ENCODE assay signal across 35 cellular contexts in the genomic region with DNA sequence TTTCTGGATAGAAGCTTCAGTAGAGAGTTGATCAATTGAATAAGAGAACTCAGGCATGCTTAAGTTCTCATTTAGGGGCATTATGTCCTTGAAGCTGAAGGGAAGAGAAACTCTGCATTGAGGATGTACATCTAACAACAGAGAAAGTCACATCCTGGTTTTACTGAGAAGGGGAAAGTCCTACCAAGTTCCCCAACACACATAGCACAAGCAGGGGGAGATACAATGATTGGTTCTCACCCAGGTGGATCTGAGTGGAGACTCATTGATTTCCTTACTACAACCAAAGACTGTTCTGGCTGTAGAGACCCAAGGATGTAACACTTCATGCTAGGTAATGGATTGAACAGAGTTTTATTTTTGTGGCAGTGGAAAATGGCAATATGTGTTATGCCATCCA. TPM values are rescaled to one million over a fixed set of nuclear protein-coding genes. Genes with fewer than 3 reads are reported as not detected.
"Had no signal": no experiment of that assay in that cellular context is flagged by ENCODE, and none has a peak within 500 bp of the region (broad histone marks: within the 10 kb centered on the region; RNA-seq: fewer than 3 reads in every experiment).

No MANE protein-coding gene starts in this region.

- H3K4me3 Mint-ChIP-seq: dendritic cell treated with granulocyte-macrophage colony-stimulating factor and Interleukin-4, amounts not matched to agents 40 ng/mL and 50 ng/mL, for 4 days; effector memory CD8-positive, alpha-beta T cell; endodermal cell; mesothelial cell of epicardium; naive B cell had no signal

- FAIRE-seq: endometrium, islet of Langerhans, keratinocyte had no signal

- ATAC-seq: effector memory CD8-positive, alpha-beta T cell; esophagus mucosa; gastrocnemius medialis; heart right ventricle; left cardiac atrium; left lung; left ventricle myocardium superior; lower lobe of right lung; mucosa of descending colon had no signal

- H3K4me3 ChIP-seq: colonic mucosa, esophagus squamous epithelium, gastrocnemius medialis, heart right ventricle, left lung, lower lobe of right lung, mucosa of descending colon had no signal

- H3K27ac ChIP-seq: colonic mucosa, epithelial cell of prostate, esophagus squamous epithelium, gastrocnemius medialis, heart right ventricle, left lung, lower lobe of right lung had no signal

- H3K36me3 ChIP-seq: colonic mucosa, esophagus squamous epithelium, gastrocnemius medialis, heart right ventricle, left lung, lower lobe of right lung had no signal

- H3K4me1 ChIP-seq: colonic mucosa, esophagus squamous epithelium, gastrocnemius medialis, heart right ventricle, left lung, lower lobe of right lung had no signal

- DNase-seq: colonic mucosa; cortex of kidney; effector CD8-positive, alpha-beta T cell; effector memory CD8-positive, alpha-beta T cell; endodermal cell; erythroblast; esophagus squamous epithelium; foreskin fibroblast; foreskin melanocyte; gastrocnemius medialis; glutamatergic neuron; head of caudate nucleus; heart right ventricle; hippocampal formation; left cardiac atrium; left lung; left ventricle myocardium superior; lower lobe of right lung; mesenchymal stem cell; mucosa of descending colon; naive B cell had no signal

- H3K36me3 Mint-ChIP-seq: mesothelial cell of epicardium, naive B cell had no signal

- H3K9me3 ChIP-seq: colonic mucosa, esophagus squamous epithelium, gastrocnemius medialis, lower lobe of right lung had no signal

- H3K27ac Mint-ChIP-seq: dendritic cell treated with granulocyte-macrophage colony-stimulating factor and Interleukin-4, amounts not matched to agents 40 ng/mL and 50 ng/mL, for 4 days; effector memory CD8-positive, alpha-beta T cell; endodermal cell; mesothelial cell of epicardium; naive B cell had no signal

- H3K27me3 ChIP-seq: colonic mucosa, esophagus squamous epithelium, gastrocnemius medialis, heart right ventricle, left lung had no signal

- H3K27me3 Mint-ChIP-seq: dendritic cell treated with granulocyte-macrophage colony-stimulating factor and Interleukin-4, amounts not matched to agents 40 ng/mL and 50 ng/mL, for 4 days; effector memory CD8-positive, alpha-beta T cell; naive B cell had no signal

- H3K4me1 Mint-ChIP-seq: endodermal cell, mesothelial cell of epicardium, naive B cell had no signal

RNA-seq across cellular contexts. Expression of a gene that starts 1.0 kb away (rescaled TPM):
- total RNA-seq: colonic mucosa, dermis microvascular lymphatic vessel endothelial cell, endodermal cell, esophagus mucosa, esophagus squamous epithelium, gastrocnemius medialis, glomerular endothelial cell, heart right ventricle, kidney epithelial cell, left cardiac atrium, left lung, left ventricle myocardium superior, lower leg skin, lower lobe of right lung, lung microvascular endothelial cell, mesenteric fat pad, mesothelial cell of epicardium, mucosa of descending colon, myocyte had no signal
- polyA plus RNA-seq: heart right ventricle, keratinocyte had no signal

RNA-seq across cellular contexts. Expression of a gene that starts 1.5 kb away (rescaled TPM):
- total RNA-seq: colonic mucosa, dermis microvascular lymphatic vessel endothelial cell, endodermal cell, esophagus mucosa, esophagus squamous epithelium, gastrocnemius medialis, glomerular endothelial cell, heart right ventricle, kidney epithelial cell, left cardiac atrium, left lung, left ventricle myocardium superior, lower lobe of right lung, lung microvascular endothelial cell, mesenteric fat pad, mesothelial cell of epicardium, mucosa of descending colon, myocyte had no signal
- polyA plus RNA-seq: heart right ventricle, keratinocyte had no signal

RNA-seq across cellular contexts. Expression of a gene that starts 5.2 kb away (rescaled TPM):
- total RNA-seq: colonic mucosa, dermis microvascular lymphatic vessel endothelial cell, endodermal cell, esophagus mucosa, esophagus squamous epithelium, gastrocnemius medialis, glomerular endothelial cell, heart right ventricle, kidney epithelial cell, left cardiac atrium, left lung, left ventricle myocardium superior, lower leg skin, lower lobe of right lung, lung microvascular endothelial cell, mesenteric fat pad, mesothelial cell of epicardium, mucosa of descending colon, myocyte had no signal
- polyA plus RNA-seq: heart right ventricle, keratinocyte had no signal

RNA-seq across cellular contexts. Expression of a gene that starts 14.3 kb away (rescaled TPM):
- total RNA-seq: colonic mucosa, dermis microvascular lymphatic vessel endothelial cell, endodermal cell, esophagus mucosa, esophagus squamous epithelium, gastrocnemius medialis, glomerular endothelial cell, heart right ventricle, kidney epithelial cell, left cardiac atrium, left lung, left ventricle myocardium superior, lower leg skin, lower lobe of right lung, lung microvascular endothelial cell, mesenteric fat pad, mesothelial cell of epicardium, mucosa of descending colon, myocyte had no signal
- polyA plus RNA-seq: heart right ventricle, keratinocyte had no signal

RNA-seq across cellular contexts. Expression of a gene that starts 16.5 kb away (rescaled TPM):
- total RNA-seq: colonic mucosa, dermis microvascular lymphatic vessel endothelial cell, endodermal cell, esophagus mucosa, esophagus squamous epithelium, gastrocnemius medialis, glomerular endothelial cell, heart right ventricle, kidney epithelial cell, left cardiac atrium, left lung, left ventricle myocardium superior, lower leg skin, lower lobe of right lung, lung microvascular endothelial cell, mesenteric fat pad, mesothelial cell of epicardium, mucosa of descending colon, myocyte had no signal
- polyA plus RNA-seq: heart right ventricle, keratinocyte had no signal
